Comparison of ENCODE assay signal across 15 cellular contexts in genomic region chr11:105202844-105203548, GRCh38.
DNase-seq lines count a peak whose midpoint lies in the region; ATAC-seq, FAIRE-seq and TF ChIP-seq lines count a peak whose summit lies in the region.
"Had no signal": no experiment of that assay in that cellular context is flagged by ENCODE, and none has a peak within 500 bp of the region (broad histone marks: within the 10 kb centered on the region; RNA-seq: fewer than 3 reads in every experiment).

No MANE protein-coding gene starts in this region.

- H3K27me3 ChIP-seq in HepG2 (ENCODE audit: control insufficient read depth in 1 of 2, insufficient read depth in 2 of 2, low read length in 2 of 2): no peaks in the 10 kb centered on the region
- H3K27me3 ChIP-seq: BE2C had no signal

- DNase-seq in COLO829 (ENCODE audit: low spot score) (peak; percentile 13), NCI-H2227 (lab: John Stamatoyannopoulos, UW; ENCODE audit: unreplicated experiment) (peak; percentile 24), amniotic epithelial cell (ENCODE audit: low read depth) (peak; percentile 66), HepG2 (ENCODE audit: low spot score) (peak; percentile 96), GM13976 (ENCODE audit: low spot score) (no peak), GF-D8 (lab: John Stamatoyannopoulos, UW) (no peak), NCI-H1105 treated with DMSO at 0.1 percent for 48 hours (lab: John Stamatoyannopoulos, UW) (no peak)
- DNase-seq: activated gamma-delta T cell treated with Interleukin-2 at 50 U/mL for 16 hours; BE2C; EL; NCI-H1436; NCI-H82; stimulated activated CD4-positive, alpha-beta T cell treated with anti-CD3 and anti-CD28 coated beads, Interleukin-2, amount 100 ng/mL, for 24 hours had no signal

- H3K4me3 ChIP-seq in HepG2 (replicated peaks in 1 of 3; ENCODE audit: insufficient read depth in 1 of 3, low read depth in 2 of 3, low read length in 3 of 3): no peak overlapping the region; a peak in 1 of 6 replicates

- peaks cover 71% of the 10 kb centered on the region for H3K4me1 ChIP-seq in HepG2 (ENCODE audit: insufficient read depth, low read length)
- H3K4me1 ChIP-seq: BE2C had no signal

- TF ChIP-seq EP300 in HepG2 (IDR thresholded peaks at IDR 0.05; ENCODE audit: low read depth in 2 of 2, low read length in 2 of 2) (peak in 1 of 2 experiments; percentile 90; a peak in 2 of 4 replicates), HepG2 (CRISPR knock-in tag; IDR thresholded peaks at IDR 0.05; ENCODE audit: borderline replicate concordance) (peak; percentile 67; the same call in 1 of the 2 replicates)

- peak overlapping the region; percentile 56 for H3K4me2 ChIP-seq in HepG2 (ENCODE audit: low read depth, low read length)

- 2% methylated on average over 3 of the region's 3 CpGs for WGBS in HepG2 (ENCODE audit: low lambda C conversion rate)

- no peaks in the 10 kb centered on the region for H3K79me2 ChIP-seq in HepG2 (ENCODE audit: insufficient read depth, low read length)

- H3K9ac ChIP-seq in HepG2 (ENCODE audit: insufficient read depth, low read depth, low read length): no peak overlapping the region; the same call in none of the 2 replicates

- H3K9me3 ChIP-seq in HepG2 (ENCODE audit: low read length): no peaks in the 10 kb centered on the region
- H3K9me3 ChIP-seq: BE2C had no signal

- intact Hi-C loops in HepG2 (cut with micrococcal nuclease; ENCODE audit: unreplicated experiment): loop anchor here (2.0 to 5.0 kb wide), 3 partner anchors 114 to 234 kb away; partner anchors contain the start of gene CASP4

- FAIRE-seq in HepG2 (lab: Jason Lieb, UNC): peak; percentile 82

- in situ Hi-C loops in HepG2 (cut with HindIII; ENCODE audit: extremely low pct_ligation_motif_present, low pct_unique_long_range_greater_than_20kb) (no loop called here), GM13976 (cut with MboI; ENCODE audit: low sequenced_read_pairs, unreplicated experiment) (no loop called here)

- TF ChIP-seq RAD21 in HepG2 (CRISPR knock-in tag; IDR thresholded peaks at IDR 0.05): 0 out of 2 replicates have a peak, but pooled peaks have one; percentile 13

- no peak for TF ChIP-seq POLR2A in HepG2 (IDR thresholded peaks at IDR 0.05; ENCODE audit: insufficient read depth in 1 of 2, low read depth in 2 of 2, low read length in 2 of 2)

- no TSS peak for BruUV-seq in HepG2 (replicated peaks; lab: Mats Ljungman, UMichigan)

- no peaks in the 10 kb centered on the region for H3K36me3 ChIP-seq in HepG2 (replicated peaks in 1 of 2; ENCODE audit: control insufficient read depth in 1 of 2, insufficient read depth in 2 of 2, low read length in 2 of 2)
- H3K36me3 ChIP-seq: BE2C had no signal

- CTCF ChIA-PET in HepG2 (lab: Yijun Ruan, JAX; ENCODE audit: low intra/inter-chr PET ratio, low total read pairs): no interaction called here

- no peak overlapping the region for H2AFZ ChIP-seq in HepG2 (ENCODE audit: low read length)

- H4K20me1 ChIP-seq in HepG2 (ENCODE audit: insufficient read depth, low read length): no peaks in the 10 kb centered on the region

- TF ChIP-seq CTCF in HepG2 (CRISPR knock-in tag; IDR thresholded peaks at IDR 0.05) (no peak), GM13976 (IDR thresholded peaks at IDR 0.05; ENCODE audit: borderline replicate concordance, control extremely low read depth, extremely low read depth, insufficient read depth, missing control alignments) (no peak)

- peak overlapping the region; percentile 68 for H3K27ac ChIP-seq in HepG2 (ENCODE audit: extremely low read length, insufficient read depth, low read length)

- ATAC-seq in HepG2 (peak; percentile 96), HG02885 (IDR thresholded peaks at IDR 0.05; ENCODE audit: poor library complexity, unreplicated experiment) (no peak)
- ATAC-seq: stimulated activated memory B cell treated with anti-CD40 and anti-IgM and Interleukin-4, amounts not matched to agents 10 μg/mL and 1 μg/mL and 100 μg/mL, for 72 hours had no signal

- POLR2A ChIA-PET in HepG2 (lab: Yijun Ruan, JAX): interaction anchor here (1.3 to 2.6 kb wide), 3 partner anchors 23 to 234 kb away, joined by 3 to 7 read pairs (median 5); partner anchors contain the start of gene CASP4

TF ChIP-seq in HepG2, 621 proteins besides CTCF, POLR2A, EP300 and RAD21 (continues in another document):
- TF ChIP-seq NR2F1 (CRISPR knock-in tag; IDR thresholded peaks at IDR 0.05) (peak in 1 of 2 experiments; percentile 57; a peak in 1 of 4 replicates), HNF4A (CRISPR knock-in tag; IDR thresholded peaks at IDR 0.05) (peak; percentile 87), ARID3A (IDR thresholded peaks at IDR 0.05; ENCODE audit: low read depth, low read length) (peak; percentile 91), ZFP37 (CRISPR knock-in tag; IDR thresholded peaks at IDR 0.05; ENCODE audit: borderline replicate concordance) (no peak), NFATC3 (CRISPR knock-in tag; IDR thresholded peaks at IDR 0.05) (no peak), FOXK1 (CRISPR knock-in tag; IDR thresholded peaks at IDR 0.05; ENCODE audit: borderline replicate concordance, low read depth) (peak; percentile 57; the same call in 1 of the 2 replicates), SOX5 (CRISPR knock-in tag; IDR thresholded peaks at IDR 0.05; ENCODE audit: borderline replicate concordance) (peak; percentile 94), MXD4 (CRISPR knock-in tag; IDR thresholded peaks at IDR 0.05) (no peak), PPARG (CRISPR knock-in tag; conservative IDR thresholded peaks at IDR 0.05) (0 out of 2 replicates have a peak, but pooled peaks have one; percentile 55), DPF2 (CRISPR knock-in tag; IDR thresholded peaks at IDR 0.05; ENCODE audit: borderline replicate concordance, low read depth) (0 out of 2 replicates have a peak, but pooled peaks have one; percentile 19), RFX5 (IDR thresholded peaks at IDR 0.05; ENCODE audit: low read depth, low read length) (no peak), ZNF609 (CRISPR knock-in tag; IDR thresholded peaks at IDR 0.05; ENCODE audit: borderline replicate concordance) (peak; percentile 82; the same call in 1 of the 2 replicates), RCOR2 (CRISPR knock-in tag; IDR thresholded peaks at IDR 0.05) (peak; percentile 53; the same call in 1 of the 2 replicates), CREM (IDR thresholded peaks at IDR 0.05) (peak; percentile 82; the same call in 1 of the 2 replicates), CREM (CRISPR knock-in tag; IDR thresholded peaks at IDR 0.05) (no peak), MAFK (conservative IDR thresholded peaks at IDR 0.05 in 1 of 2, IDR thresholded peaks at IDR 0.05 in 1 of 2; ENCODE audit: low read length in 2 of 2) (peak; percentile 81 to 86), ZNF792 (CRISPR knock-in tag; IDR thresholded peaks at IDR 0.05) (0 out of 2 replicates have a peak, but pooled peaks have one; percentile 41), ZNF614 (CRISPR knock-in tag; IDR thresholded peaks at IDR 0.05; ENCODE audit: borderline replicate concordance) (0 out of 2 replicates have a peak, but pooled peaks have one; percentile 30), MAFF (IDR thresholded peaks at IDR 0.05; ENCODE audit: low read depth, low read length) (peak; percentile 86), TCF7 (IDR thresholded peaks at IDR 0.05; ENCODE audit: low read depth) (peak; percentile 91), ZNF484 (CRISPR knock-in tag; IDR thresholded peaks at IDR 0.05; ENCODE audit: borderline replicate concordance, low read depth) (no peak), ELF3 (CRISPR knock-in tag; IDR thresholded peaks at IDR 0.05) (peak; percentile 83)

Comparison
In these comparisons a context has a peak if more than half of its experiments do, and no peak if none do; other contexts are left out.
1. DNase-seq: peak in COLO829 (single experiment), NCI-H2227 (single experiment), amniotic epithelial cell (single experiment) and HepG2 (single experiment); none in GM13976 (single experiment), GF-D8 (single experiment) and NCI-H1105 treated with DMSO at 0.1 percent for 48 hours (single experiment).